In the genomic region with DNA sequence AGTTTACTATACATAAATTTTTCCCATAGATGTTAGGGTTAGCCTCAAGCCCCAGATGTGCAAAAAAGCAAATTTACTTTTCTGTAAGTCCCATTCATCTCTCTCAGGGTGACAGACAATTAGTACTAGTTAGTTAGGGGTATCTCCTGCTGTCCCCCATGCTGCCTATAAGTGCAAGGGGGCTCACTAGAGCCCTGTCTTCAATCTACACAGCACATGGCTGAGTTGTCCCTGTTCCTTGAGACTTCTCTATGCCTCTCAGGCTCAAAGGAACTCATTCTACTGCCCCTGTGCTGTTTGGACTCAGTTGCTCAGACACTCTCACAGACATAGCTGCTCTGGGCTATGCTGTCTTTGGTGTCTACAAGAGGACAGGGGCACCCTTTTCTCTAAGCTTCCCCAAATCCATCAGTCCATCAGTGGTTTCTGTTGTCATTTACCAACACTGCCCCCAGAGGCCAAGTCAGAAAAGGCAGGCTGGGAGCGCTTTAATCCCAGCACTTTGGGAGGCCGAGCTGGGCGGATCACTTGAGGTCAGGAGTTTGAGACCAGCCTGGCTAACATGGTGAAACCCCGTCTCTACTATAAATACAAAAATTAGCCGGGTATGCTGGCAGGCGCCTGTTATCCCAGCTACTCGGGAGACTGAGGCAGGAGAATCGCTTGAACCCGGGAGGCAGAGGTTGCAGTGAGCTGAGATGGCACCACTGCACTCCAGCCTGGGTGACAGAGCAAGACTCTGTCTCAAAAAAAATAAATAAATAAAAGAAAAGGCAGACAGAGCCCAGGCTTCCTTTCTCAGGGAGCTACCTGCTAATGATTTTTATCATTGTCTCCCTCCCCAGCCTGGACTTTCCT, we compare ENCODE assay signal across 9 cellular contexts. TPM values are rescaled to one million over a fixed set of nuclear protein-coding genes. Genes with fewer than 3 reads are reported as not detected.
DNase-seq lines count a peak whose midpoint lies in the region; ATAC-seq, FAIRE-seq and TF ChIP-seq lines count a peak whose summit lies in the region.
"Had no signal": no experiment of that assay in that cellular context is flagged by ENCODE, and none has a peak within 500 bp of the region (broad histone marks: within the 10 kb centered on the region; RNA-seq: fewer than 3 reads in every experiment).

No MANE protein-coding gene starts in this region.

- intact Hi-C loops in GM12878 (cut with micrococcal nuclease; ENCODE audit: unreplicated experiment) = no loop called here
- intact Hi-C loops in HepG2 (cut with micrococcal nuclease; ENCODE audit: unreplicated experiment) = no loop called here

- FAIRE-seq in GM12878 (lab: Jason Lieb, UNC) = no peak
- peak; percentile 21 for FAIRE-seq in HepG2 (lab: Jason Lieb, UNC)
- FAIRE-seq: A204.1 had no signal

- TF ChIP-seq POLR2A in GM12878 (IDR thresholded peaks at IDR 0.05; ENCODE audit: low read depth, low read length) = no peak
- no peak for TF ChIP-seq POLR2A in HepG2 (IDR thresholded peaks at IDR 0.05; ENCODE audit: insufficient read depth in 1 of 2, low read depth in 2 of 2, low read length in 2 of 2)

- H3K79me2 ChIP-seq in GM12878 (ENCODE audit: control insufficient read depth, insufficient read depth, low read length) = no peaks in the 10 kb centered on the region
- H3K79me2 ChIP-seq in HepG2 (ENCODE audit: insufficient read depth, low read length) = no peaks in the 10 kb centered on the region

- DNase-seq in DMS 273 (lab: John Stamatoyannopoulos, UW; ENCODE audit: unreplicated experiment) (peak; percentile 66), DMS 273 treated with DMSO at 0.1 percent for 48 hours (lab: John Stamatoyannopoulos, UW) (no peak), SKM-1 treated with dmso at 0.1 percent for 144 hours (lab: John Stamatoyannopoulos, UW; ENCODE audit: unreplicated experiment) (peak; percentile 38), GM12878 (ENCODE audit: low read depth, low spot score) (no peak), HepG2 (ENCODE audit: low spot score) (peak; percentile 33)
- DNase-seq in stimulated activated CD8-positive, alpha-beta memory T cell treated with anti-CD3 and anti-CD28 coated beads, Interleukin-7, amount 100 ng/mL, for 24 hours (ENCODE audit: low read depth) = peak; percentile 7

- H3K9ac ChIP-seq in GM12878 (ENCODE audit: control insufficient read depth, insufficient read depth, low read length) = no peak overlapping the region
- H3K9ac ChIP-seq in HepG2 (ENCODE audit: insufficient read depth, low read depth, low read length) = no peak overlapping the region

- no peaks in the 10 kb centered on the region for H3K4me1 ChIP-seq in GM12878 (ENCODE audit: control insufficient read depth, insufficient read depth, low read length)
- H3K4me1 ChIP-seq in HepG2 (ENCODE audit: insufficient read depth, low read length) = no peaks in the 10 kb centered on the region

- H3K36me3 ChIP-seq in GM12878 (ENCODE audit: control insufficient read depth in 2 of 2, insufficient read depth in 2 of 2, low read length in 1 of 2) (no peaks in the 10 kb centered on the region), HepG2 (replicated peaks in 1 of 2; ENCODE audit: control insufficient read depth in 1 of 2, insufficient read depth in 2 of 2, low read length in 2 of 2) (no peaks in the 10 kb centered on the region)

- TF ChIP-seq EP300 in GM12878 (IDR thresholded peaks at IDR 0.05; ENCODE audit: borderline replicate concordance in 1 of 2, control insufficient read depth in 1 of 2, low read depth in 2 of 2, low read length in 2 of 2) (no peak), HepG2 (IDR thresholded peaks at IDR 0.05; ENCODE audit: low read depth in 2 of 2, low read length in 2 of 2) (no peak), HepG2 (CRISPR knock-in tag; IDR thresholded peaks at IDR 0.05; ENCODE audit: borderline replicate concordance) (no peak)

- CTCF ChIA-PET in GM12878 (lab: Yijun Ruan, JAX) (interaction anchor here (0.7 to 2.3 kb wide), 17 partner anchors 8 to 1337 kb away, joined by 3 to 7 read pairs (median 3); no protein-coding TSS in a partner anchor), HepG2 (lab: Yijun Ruan, JAX; ENCODE audit: low intra/inter-chr PET ratio, low total read pairs) (no interaction called here)

- H4K20me1 ChIP-seq in GM12878 (ENCODE audit: control insufficient read depth, insufficient read depth) = no peaks in the 10 kb centered on the region
- no peaks in the 10 kb centered on the region for H4K20me1 ChIP-seq in HepG2 (ENCODE audit: insufficient read depth, low read length)

- ATAC-seq in HG03135 (IDR thresholded peaks at IDR 0.05; ENCODE audit: unreplicated experiment) (peak; percentile 62), GM12878 (peak; percentile 80), HepG2 (peak; percentile 78), HG03025 (IDR thresholded peaks at IDR 0.05; ENCODE audit: low FRiP score, unreplicated experiment) (no peak)

- POLR2A ChIA-PET in GM12878 (lab: Charles Lee) (no interaction called here), HepG2 (lab: Yijun Ruan, JAX) (no interaction called here)

- no peak overlapping the region for H3K4me2 ChIP-seq in GM12878 (ENCODE audit: control insufficient read depth, insufficient read depth)
- H3K4me2 ChIP-seq in HepG2 (ENCODE audit: low read depth, low read length) = no peak overlapping the region

- H3K27me3 ChIP-seq in GM12878 (replicated peaks in 1 of 2; ENCODE audit: control insufficient read depth in 2 of 2, insufficient read depth in 2 of 2, low read length in 1 of 2) (no peaks in the 10 kb centered on the region; a peak in 1 of 4 replicates), HepG2 (ENCODE audit: control insufficient read depth in 1 of 2, insufficient read depth in 2 of 2, low read length in 2 of 2) (peaks cover 0 to 2% of the 10 kb centered on the region in 2 experiments; a peak in 1 of 5 replicates)

- H3K4me3 ChIP-seq in GM12878 (no peak overlapping the region), HepG2 (replicated peaks in 1 of 3; ENCODE audit: insufficient read depth in 1 of 3, low read depth in 2 of 3, low read length in 3 of 3) (no peak overlapping the region)

- in situ Hi-C loops in GM12878 (cut with MboI) = no loop called here
- in situ Hi-C loops in HepG2 (cut with HindIII; ENCODE audit: extremely low pct_ligation_motif_present, low pct_unique_long_range_greater_than_20kb) = no loop called here

- WGBS in GM12878 (ENCODE audit: insufficient coverage, insufficient replicate concordance, low lambda C conversion rate, missing lambda C conversion rate) = 25% methylated on average over 9 of the region's 9 CpGs
- 32% methylated on average over 6 of the region's 9 CpGs for WGBS in HepG2 (ENCODE audit: low lambda C conversion rate)

- H2AFZ ChIP-seq in GM12878 (ENCODE audit: control insufficient read depth, low read depth, low read length) (no peak overlapping the region), HepG2 (ENCODE audit: low read length) (no peak overlapping the region)

- SMC1A ChIA-PET in GM12878 (lab: Charles Lee; ENCODE audit: uncharacterized antibody, unreplicated experiment) = interaction anchor here (0.9 to 2.9 kb wide), 3 partner anchors 26 to 335 kb away, joined by 4 to 13 read pairs (median 5); no protein-coding TSS in a partner anchor

- peak; percentile 42 to 60 (median 54); a peak in 5 of 6 replicates for TF ChIP-seq CTCF in GM12878 (IDR thresholded peaks at IDR 0.05 in 2 of 3, conservative IDR thresholded peaks at IDR 0.05 in 1 of 3; ENCODE audit: control insufficient read depth in 2 of 3, extremely low read depth in 1 of 3, insufficient read depth in 1 of 3, low read depth in 3 of 3, low read length in 3 of 3)
- peak; percentile 71 for TF ChIP-seq CTCF in HepG2 (CRISPR knock-in tag; IDR thresholded peaks at IDR 0.05)

- H3K27ac ChIP-seq in GM12878 (ENCODE audit: control insufficient read depth, insufficient read depth) (no peak overlapping the region), HepG2 (ENCODE audit: extremely low read length, insufficient read depth, low read length) (no peak overlapping the region)

- RAD21 ChIA-PET in GM12878 (lab: Charles Lee; ENCODE audit: unreplicated experiment) = no interaction called here

- TF ChIP-seq RAD21 in GM12878 (IDR thresholded peaks at IDR 0.05; ENCODE audit: insufficient read depth, low read depth, low read length) = peak; percentile 45
- TF ChIP-seq RAD21 in HepG2 (CRISPR knock-in tag; IDR thresholded peaks at IDR 0.05) = no peak

- BruUV-seq in GM12878 (replicated peaks; lab: Mats Ljungman, UMichigan) (no TSS peak), HepG2 (replicated peaks; lab: Mats Ljungman, UMichigan) (no TSS peak)

- H3K9me3 ChIP-seq in GM12878 (replicated peaks; ENCODE audit: control insufficient read depth, insufficient read depth, low read length) = no peaks in the 10 kb centered on the region
- H3K9me3 ChIP-seq in HepG2 (ENCODE audit: low read length) = no peaks in the 10 kb centered on the region

RNA-seq across cellular contexts. Expression of a gene that starts 31.4 kb away (rescaled TPM):
- total RNA-seq in GM12878 (2013; cell fraction: nucleolus; rRNA removed) = 0.06 TPM in 1 of 2 replicates, not detected in the other
- not detected in 2 replicates for total RNA-seq in GM12878 (2014; rRNA removed)
- not detected in 2 replicates for total RNA-seq in GM12878 (2014; rRNA removed; fragmentation: Illumina TruSeq; extraction: Trizol)
- total RNA-seq in GM12878 (2021) = 0.03 TPM in 1 of 2 replicates, not detected in the other
- polyA plus RNA-seq in GM12878 (2011; ENCODE audit: low read depth) = not detected
- not detected in 2 replicates for polyA plus RNA-seq in GM12878 (2011; rRNA removed)
- not detected in 2 replicates for polyA plus RNA-seq in GM12878 (2011; cell fraction: cytosol; rRNA removed)
- not detected in 2 replicates for polyA plus RNA-seq in GM12878 (2011; cell fraction: nucleus; rRNA removed)
- polyA plus RNA-seq in GM12878 (2012) = not detected in 2 replicates
- polyA plus RNA-seq in GM12878 (2014; fragmentation: Illumina TruSeq; extraction: Trizol) = under 0.01 and 0.03 TPM in 2 replicates
- not detected for polyA plus RNA-seq in GM12878 (2014; fragmentation: Nextera tagmentation; extraction: Ambion mirVana)
- not detected in 2 replicates for polyA plus RNA-seq in GM12878 (2014; rRNA removed)
- polyA plus RNA-seq in GM12878 (2016; fragmentation: Nextera tagmentation; extraction: Ambion mirVana) = under 1 TPM in 1 of 2 experiments, not detected in 1; 0.25 TPM
- not detected in 2 replicates for polyA minus RNA-seq in GM12878 (2011; rRNA and poly(A)+ RNA removed)
- polyA minus RNA-seq in GM12878 (2011; cell fraction: cytosol; rRNA and poly(A)+ RNA removed) = not detected in 2 replicates
- polyA minus RNA-seq in GM12878 (2011; cell fraction: nucleus; rRNA and poly(A)+ RNA removed) = not detected in 2 replicates
- total RNA-seq in HepG2 (2016; rRNA removed; fragmentation: Illumina TruSeq; extraction: Trizol) = 17.1 and 22.3 TPM in 2 replicates
- total RNA-seq in HepG2 (2016; cell fraction: cytosol; rRNA removed; fragmentation: Illumina TruSeq; extraction: Trizol; ENCODE audit: low read depth) = 2.3 and 2.9 TPM in 2 replicates
- 17.1 and 19.9 TPM in 2 replicates for total RNA-seq in HepG2 (2016; cell fraction: insoluble cytoplasmic fraction; rRNA removed; fragmentation: Illumina TruSeq; extraction: Trizol)
- total RNA-seq in HepG2 (2016; cell fraction: membrane; rRNA removed; fragmentation: Illumina TruSeq; extraction: Trizol) = 6.8 and 7.4 TPM in 2 replicates
- total RNA-seq in HepG2 (2016; cell fraction: nucleus; rRNA removed; fragmentation: Illumina TruSeq; extraction: Trizol) = 37.3 and 41.9 TPM in 2 replicates
- polyA plus RNA-seq in HepG2 (2011; rRNA removed) = 9.7 and 13.2 TPM in 2 replicates
- polyA plus RNA-seq in HepG2 (2011; cell fraction: cytosol; rRNA removed) = 6.9 and 9.7 TPM in 2 replicates
- polyA plus RNA-seq in HepG2 (2011; cell fraction: nucleus; rRNA removed) = 7.0 and 7.1 TPM in 2 replicates
- 11.5 and 14.3 TPM in 2 replicates for polyA plus RNA-seq in HepG2 (2012)
- polyA plus RNA-seq in HepG2 (2016; cell fraction: cytosol; fragmentation: Illumina TruSeq; extraction: Trizol; ENCODE audit: low read depth) = 1.2 and 1.6 TPM in 2 replicates
- polyA plus RNA-seq in HepG2 (2016; cell fraction: insoluble cytoplasmic fraction; fragmentation: Illumina TruSeq; extraction: Trizol; ENCODE audit: low read depth) = 7.2 TPM in 2 replicates
- 1.9 TPM in 2 replicates for polyA plus RNA-seq in HepG2 (2016; cell fraction: membrane; fragmentation: Illumina TruSeq; extraction: Trizol; ENCODE audit: low read depth)
- 13.3 and 15.6 TPM in 2 replicates for polyA plus RNA-seq in HepG2 (2016; cell fraction: nucleus; fragmentation: Illumina TruSeq; extraction: Trizol; ENCODE audit: insufficient read depth, low read depth)
- 13.5 and 48.7 TPM in 2 replicates for polyA minus RNA-seq in HepG2 (2011; rRNA and poly(A)+ RNA removed; ENCODE audit: low replicate concordance)
- 36.5 and 37.5 TPM in 2 replicates for polyA minus RNA-seq in HepG2 (2011; cell fraction: cytosol; rRNA and poly(A)+ RNA removed)
- polyA minus RNA-seq in HepG2 (2011; cell fraction: nucleus; rRNA and poly(A)+ RNA removed) = 48.2 and 59.2 TPM in 2 replicates

Comparison
In these comparisons a context has a peak if more than half of its experiments do, and no peak if none do; other contexts are left out.
1. DNase-seq: peak in DMS 273 (single experiment), SKM-1 treated with dmso at 0.1 percent for 144 hours (single experiment), HepG2 (single experiment) and stimulated activated CD8-positive, alpha-beta memory T cell treated with anti-CD3 and anti-CD28 coated beads, Interleukin-7, amount 100 ng/mL, for 24 hours (single experiment); none in DMS 273 treated with DMSO at 0.1 percent for 48 hours (single experiment) and GM12878 (single experiment).